In genomic region chr16:31440511-31441184, GRCh38 we compare ENCODE assay signal across 1 cellular context.
TF ChIP-seq lines count a peak whose summit lies in the region.

No MANE protein-coding gene starts in this region.

TF ChIP-seq in endothelial cell of umbilical vein, 7 proteins besides CTCF, POLR2A, EP300 and RAD21:
- TF ChIP-seq, protein P1, sequence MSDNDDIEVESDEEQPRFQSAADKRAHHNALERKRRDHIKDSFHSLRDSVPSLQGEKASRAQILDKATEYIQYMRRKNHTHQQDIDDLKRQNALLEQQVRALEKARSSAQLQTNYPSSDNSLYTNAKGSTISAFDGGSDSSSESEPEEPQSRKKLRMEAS (IDR thresholded peaks at IDR 0.05; ENCODE audit: insufficient read depth, insufficient read length) = no peak
- TF ChIP-seq GATA2 (IDR thresholded peaks at IDR 0.05; ENCODE audit: insufficient read depth, insufficient read length, low read depth, low read length) (no peak), MYC (IDR thresholded peaks at IDR 0.05; ENCODE audit: low read depth, low read length) (no peak), FOS (IDR thresholded peaks at IDR 0.05; ENCODE audit: borderline replicate concordance, insufficient read depth, low read length) (no peak), JUN (IDR thresholded peaks at IDR 0.05; ENCODE audit: borderline replicate concordance, insufficient read depth, insufficient read length, low read depth) (no peak), POLR2AphosphoS5 (IDR thresholded peaks at IDR 0.05; ENCODE audit: insufficient read depth, low read depth, low read length) (no peak), EZH2 (IDR thresholded peaks at IDR 0.05; ENCODE audit: borderline replicate concordance, low read depth, low read length, severe bottlenecking) (no peak)
TF ChIP-seq in endothelial cell of umbilical vein: peak in this region for 0.
